26 cellular contexts compared by ENCODE assay signal in genomic region chr2:37300578-37300977, GRCh38.
"Had no signal": no experiment of that assay in that cellular context is flagged by ENCODE, and none has a peak within 500 bp of the region (broad histone marks: within the 10 kb centered on the region; RNA-seq: fewer than 3 reads in every experiment).

No MANE protein-coding gene starts in this region.

- H3K4me3 ChIP-seq: adrenal gland, esophagus muscularis mucosa, left lung, lower lobe of right lung, neural progenitor cell, psoas muscle, transverse colon had no signal

- H2AFZ ChIP-seq: neural progenitor cell, parathyroid adenoma had no signal

- H3K9me3 ChIP-seq: adrenal gland, esophagus muscularis mucosa, left lung, lower lobe of right lung, psoas muscle, transverse colon had no signal

- FAIRE-seq: islet of Langerhans had no signal

- H3K9ac ChIP-seq: neural progenitor cell, parathyroid adenoma had no signal

- H3K27ac ChIP-seq: adrenal gland, esophagus muscularis mucosa, left lung, lower lobe of right lung, neural progenitor cell, parathyroid adenoma, psoas muscle, transverse colon, WERI-Rb-1 had no signal

- H3K4me1 ChIP-seq: parathyroid adenoma had no signal

- H3K4me2 ChIP-seq: neural progenitor cell had no signal

- ATAC-seq: activated CD4-positive, CD25-positive, alpha-beta regulatory T cell treated with anti-CD3 and anti-CD28 coated beads, Interleukin-2, amount 50 U/mL, for 24 hours; left lung; lower lobe of right lung; natural killer cell; psoas muscle had no signal

- DNase-seq: activated CD4-positive, alpha-beta T cell treated with anti-CD3 and anti-CD28 coated beads for 48 hours; activated CD4-positive, alpha-beta T cell treated with anti-CD3 and anti-CD28 coated beads, Interleukin-2, amount 50 U/mL, for 48 hours; activated CD8-positive, alpha-beta memory T cell treated with anti-CD3 and anti-CD28 coated beads, Interleukin-2, amount 50 U/mL, for 4 hours; activated effector memory CD4-positive, alpha-beta T cell treated with anti-CD3 and anti-CD28 coated beads, Interleukin-2, amount 50 U/mL, for 16 hours; activated naive CD4-positive, alpha-beta T cell treated with anti-CD3 and anti-CD28 coated beads for 36 hours; activated naive CD8-positive, alpha-beta T cell treated with anti-CD3 and anti-CD28 coated beads for 36 hours; activated T-cell treated with anti-CD3 and anti-CD28 coated beads, Interleukin-2, amount 50 U/mL, for 1 hour; adrenal gland; central memory CD4-positive, alpha-beta T cell; endodermal cell; left lung; lower lobe of right lung; mesenchymal stem cell; natural killer cell; occipital lobe; psoas muscle; stimulated activated CD4-positive, alpha-beta T cell treated with anti-CD3 and anti-CD28 coated beads, Interleukin-2, amount 100 ng/mL, for 48 hours; stimulated activated naive CD4-positive, alpha-beta T cell treated with Interleukin-2 at 50 U/mL for 16 hours; T-helper 9 cell; transverse colon; WERI-Rb-1 had no signal

- H3K27me3 ChIP-seq: adrenal gland, esophagus muscularis mucosa, left lung, neural progenitor cell, transverse colon had no signal

- H3K36me3 ChIP-seq: adrenal gland, esophagus muscularis mucosa, left lung, lower lobe of right lung, neural progenitor cell, transverse colon had no signal
